Comparison of ENCODE assay signal across 1 cellular context in the genomic region with DNA sequence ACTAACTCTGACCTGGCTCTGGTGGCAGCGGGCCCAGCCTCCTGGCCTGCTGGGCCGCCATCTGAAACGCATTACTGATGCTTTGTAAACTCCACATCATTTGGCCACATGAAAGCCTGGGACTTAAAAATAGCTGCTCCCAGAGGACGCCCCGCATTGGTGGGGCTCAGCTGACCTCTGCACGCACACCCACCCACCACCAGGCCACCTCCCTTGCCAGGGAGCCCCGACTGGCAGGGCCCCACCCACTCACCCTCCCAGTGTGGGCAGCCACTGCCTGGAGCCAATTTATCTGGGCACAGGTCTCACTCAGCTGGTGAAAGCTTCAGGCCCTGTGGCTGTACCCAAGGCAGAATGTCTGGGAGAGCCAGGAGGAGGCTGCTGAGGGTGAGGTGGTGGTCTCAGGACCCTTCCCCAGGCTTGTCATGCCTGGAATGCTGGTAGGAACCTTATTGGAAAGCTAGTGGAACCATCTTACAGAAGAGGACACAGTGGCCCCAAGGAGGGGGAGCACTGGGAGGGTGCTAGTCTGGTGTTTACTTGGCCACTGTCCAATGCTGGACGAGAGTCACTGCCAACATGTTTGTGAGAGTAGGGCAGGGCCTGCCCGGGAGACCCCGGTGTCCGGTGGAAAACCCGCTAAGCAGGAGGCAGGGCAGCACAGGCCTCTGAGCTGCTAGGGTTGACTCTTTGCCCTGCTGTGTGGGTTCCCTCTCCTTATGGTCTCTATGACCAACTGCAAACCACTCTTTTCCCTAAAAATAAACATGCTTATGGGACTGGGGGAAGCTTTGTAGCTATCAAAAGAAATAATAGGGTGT.
TF ChIP-seq lines count a peak whose summit lies in the region.

No MANE protein-coding gene starts in this region.

TF ChIP-seq in GM12878, 131 proteins besides CTCF, POLR2A, EP300 and RAD21 (continued from another document):
- TF ChIP-seq CUX1 (IDR thresholded peaks at IDR 0.05; ENCODE audit: insufficient replicate concordance, low read depth, low read length) (no peak), SMARCA5 (IDR thresholded peaks at IDR 0.05) (no peak), NR2F1 (conservative IDR thresholded peaks at IDR 0.05) (0 out of 2 replicates have a peak, but pooled peaks have one; percentile 46), EZH2 (IDR thresholded peaks at IDR 0.05; ENCODE audit: borderline replicate concordance, control insufficient read depth, low read depth, low read length) (no peak), LARP7 (IDR thresholded peaks at IDR 0.05) (no peak), IKZF1 (conservative IDR thresholded peaks at IDR 0.05) (peak; percentile 56), MTA2 (IDR thresholded peaks at IDR 0.05; ENCODE audit: low read depth) (no peak), CBFB (IDR thresholded peaks at IDR 0.05; ENCODE audit: low read depth) (0 out of 2 replicates have a peak, but pooled peaks have one; percentile 30), TCF12 (IDR thresholded peaks at IDR 0.05; ENCODE audit: low read depth, low read length) (no peak), RB1 (IDR thresholded peaks at IDR 0.05; ENCODE audit: borderline replicate concordance) (no peak), MEF2B (IDR thresholded peaks at IDR 0.05; ENCODE audit: partially characterized antibody, poor library complexity, severe bottlenecking) (peak; percentile 67), MLLT1 (IDR thresholded peaks at IDR 0.05) (no peak), CREB1 (IDR thresholded peaks at IDR 0.05; ENCODE audit: low read depth) (no peak), RELA (IDR thresholded peaks at IDR 0.05; ENCODE audit: borderline replicate concordance, partially characterized antibody) (no peak), PAX8 (IDR thresholded peaks at IDR 0.05) (no peak), FOXM1 (IDR thresholded peaks at IDR 0.05; ENCODE audit: low read depth, low read length) (no peak), EGR1 (IDR thresholded peaks at IDR 0.05; ENCODE audit: borderline replicate concordance in 1 of 2, low read depth in 2 of 2, low read length in 2 of 2) (peak in 1 of 2 experiments; percentile 33; a peak in 1 of 3 replicates), DPF2 (IDR thresholded peaks at IDR 0.05) (peak; percentile 43; the same call in 1 of the 2 replicates), CHD2 (IDR thresholded peaks at IDR 0.05; ENCODE audit: borderline replicate concordance, low read depth, low read length) (no peak), HCFC1 (IDR thresholded peaks at IDR 0.05; ENCODE audit: low read length) (no peak), SPI1 (IDR thresholded peaks at IDR 0.05; ENCODE audit: borderline replicate concordance, insufficient read depth, low read depth, low read length) (no peak), ELK1 (IDR thresholded peaks at IDR 0.05; ENCODE audit: low read depth, low read length) (no peak), IRF4 (IDR thresholded peaks at IDR 0.05; ENCODE audit: low read depth, low read length) (no peak), CREM (IDR thresholded peaks at IDR 0.05; ENCODE audit: low read depth) (peak; percentile 44; the same call in 1 of the 2 replicates), POU2F2 (IDR thresholded peaks at IDR 0.05; ENCODE audit: borderline replicate concordance, low read depth, low read length) (no peak), SIN3A (IDR thresholded peaks at IDR 0.05; ENCODE audit: low read depth, low read length) (no peak), CHD1 (IDR thresholded peaks at IDR 0.05; ENCODE audit: low read depth, low read length) (no peak), BMI1 (IDR thresholded peaks at IDR 0.05; ENCODE audit: borderline replicate concordance) (no peak), ZNF24 (IDR thresholded peaks at IDR 0.05) (no peak), TCF7 (IDR thresholded peaks at IDR 0.05; ENCODE audit: borderline replicate concordance) (no peak; the same call in 1 of the 2 replicates), MYC (IDR thresholded peaks at IDR 0.05; ENCODE audit: insufficient read depth, insufficient read length, insufficient replicate concordance, low read length, severe bottlenecking) (no peak)
- TF ChIP-seq, protein P1, sequence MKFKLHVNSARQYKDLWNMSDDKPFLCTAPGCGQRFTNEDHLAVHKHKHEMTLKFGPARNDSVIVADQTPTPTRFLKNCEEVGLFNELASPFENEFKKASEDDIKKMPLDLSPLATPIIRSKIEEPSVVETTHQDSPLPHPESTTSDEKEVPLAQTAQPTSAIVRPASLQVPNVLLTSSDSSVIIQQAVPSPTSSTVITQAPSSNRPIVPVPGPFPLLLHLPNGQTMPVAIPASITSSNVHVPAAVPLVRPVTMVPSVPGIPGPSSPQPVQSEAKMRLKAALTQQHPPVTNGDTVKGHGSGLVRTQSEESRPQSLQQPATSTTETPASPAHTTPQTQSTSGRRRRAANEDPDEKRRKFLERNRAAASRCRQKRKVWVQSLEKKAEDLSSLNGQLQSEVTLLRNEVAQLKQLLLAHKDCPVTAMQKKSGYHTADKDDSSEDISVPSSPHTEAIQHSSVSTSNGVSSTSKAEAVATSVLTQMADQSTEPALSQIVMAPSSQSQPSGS (IDR thresholded peaks at IDR 0.05; ENCODE audit: low read length): no peak
- TF ChIP-seq, protein P2, sequence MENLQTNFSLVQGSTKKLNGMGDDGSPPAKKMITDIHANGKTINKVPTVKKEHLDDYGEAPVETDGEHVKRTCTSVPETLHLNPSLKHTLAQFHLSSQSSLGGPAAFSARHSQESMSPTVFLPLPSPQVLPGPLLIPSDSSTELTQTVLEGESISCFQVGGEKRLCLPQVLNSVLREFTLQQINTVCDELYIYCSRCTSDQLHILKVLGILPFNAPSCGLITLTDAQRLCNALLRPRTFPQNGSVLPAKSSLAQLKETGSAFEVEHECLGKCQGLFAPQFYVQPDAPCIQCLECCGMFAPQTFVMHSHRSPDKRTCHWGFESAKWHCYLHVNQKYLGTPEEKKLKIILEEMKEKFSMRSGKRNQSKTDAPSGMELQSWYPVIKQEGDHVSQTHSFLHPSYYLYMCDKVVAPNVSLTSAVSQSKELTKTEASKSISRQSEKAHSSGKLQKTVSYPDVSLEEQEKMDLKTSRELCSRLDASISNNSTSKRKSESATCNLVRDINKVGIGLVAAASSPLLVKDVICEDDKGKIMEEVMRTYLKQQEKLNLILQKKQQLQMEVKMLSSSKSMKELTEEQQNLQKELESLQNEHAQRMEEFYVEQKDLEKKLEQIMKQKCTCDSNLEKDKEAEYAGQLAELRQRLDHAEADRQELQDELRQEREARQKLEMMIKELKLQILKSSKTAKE (IDR thresholded peaks at IDR 0.05; ENCODE audit: low read depth, poor library complexity, severe bottlenecking): no peak
- TF ChIP-seq, protein P3, sequence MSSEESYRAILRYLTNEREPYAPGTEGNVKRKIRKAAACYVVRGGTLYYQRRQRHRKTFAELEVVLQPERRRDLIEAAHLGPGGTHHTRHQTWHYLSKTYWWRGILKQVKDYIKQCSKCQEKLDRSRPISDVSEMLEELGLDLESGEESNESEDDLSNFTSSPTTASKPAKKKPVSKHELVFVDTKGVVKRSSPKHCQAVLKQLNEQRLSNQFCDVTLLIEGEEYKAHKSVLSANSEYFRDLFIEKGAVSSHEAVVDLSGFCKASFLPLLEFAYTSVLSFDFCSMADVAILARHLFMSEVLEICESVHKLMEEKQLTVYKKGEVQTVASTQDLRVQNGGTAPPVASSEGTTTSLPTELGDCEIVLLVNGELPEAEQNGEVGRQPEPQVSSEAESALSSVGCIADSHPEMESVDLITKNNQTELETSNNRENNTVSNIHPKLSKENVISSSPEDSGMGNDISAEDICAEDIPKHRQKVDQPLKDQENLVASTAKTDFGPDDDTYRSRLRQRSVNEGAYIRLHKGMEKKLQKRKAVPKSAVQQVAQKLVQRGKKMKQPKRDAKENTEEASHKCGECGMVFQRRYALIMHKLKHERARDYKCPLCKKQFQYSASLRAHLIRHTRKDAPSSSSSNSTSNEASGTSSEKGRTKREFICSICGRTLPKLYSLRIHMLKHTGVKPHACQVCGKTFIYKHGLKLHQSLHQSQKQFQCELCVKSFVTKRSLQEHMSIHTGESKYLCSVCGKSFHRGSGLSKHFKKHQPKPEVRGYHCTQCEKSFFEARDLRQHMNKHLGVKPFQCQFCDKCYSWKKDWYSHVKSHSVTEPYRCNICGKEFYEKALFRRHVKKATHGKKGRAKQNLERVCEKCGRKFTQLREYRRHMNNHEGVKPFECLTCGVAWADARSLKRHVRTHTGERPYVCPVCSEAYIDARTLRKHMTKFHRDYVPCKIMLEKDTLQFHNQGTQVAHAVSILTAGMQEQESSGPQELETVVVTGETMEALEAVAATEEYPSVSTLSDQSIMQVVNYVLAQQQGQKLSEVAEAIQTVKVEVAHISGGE (CRISPR knock-in tag; IDR thresholded peaks at IDR 0.05): no peak
- TF ChIP-seq, protein P4, sequence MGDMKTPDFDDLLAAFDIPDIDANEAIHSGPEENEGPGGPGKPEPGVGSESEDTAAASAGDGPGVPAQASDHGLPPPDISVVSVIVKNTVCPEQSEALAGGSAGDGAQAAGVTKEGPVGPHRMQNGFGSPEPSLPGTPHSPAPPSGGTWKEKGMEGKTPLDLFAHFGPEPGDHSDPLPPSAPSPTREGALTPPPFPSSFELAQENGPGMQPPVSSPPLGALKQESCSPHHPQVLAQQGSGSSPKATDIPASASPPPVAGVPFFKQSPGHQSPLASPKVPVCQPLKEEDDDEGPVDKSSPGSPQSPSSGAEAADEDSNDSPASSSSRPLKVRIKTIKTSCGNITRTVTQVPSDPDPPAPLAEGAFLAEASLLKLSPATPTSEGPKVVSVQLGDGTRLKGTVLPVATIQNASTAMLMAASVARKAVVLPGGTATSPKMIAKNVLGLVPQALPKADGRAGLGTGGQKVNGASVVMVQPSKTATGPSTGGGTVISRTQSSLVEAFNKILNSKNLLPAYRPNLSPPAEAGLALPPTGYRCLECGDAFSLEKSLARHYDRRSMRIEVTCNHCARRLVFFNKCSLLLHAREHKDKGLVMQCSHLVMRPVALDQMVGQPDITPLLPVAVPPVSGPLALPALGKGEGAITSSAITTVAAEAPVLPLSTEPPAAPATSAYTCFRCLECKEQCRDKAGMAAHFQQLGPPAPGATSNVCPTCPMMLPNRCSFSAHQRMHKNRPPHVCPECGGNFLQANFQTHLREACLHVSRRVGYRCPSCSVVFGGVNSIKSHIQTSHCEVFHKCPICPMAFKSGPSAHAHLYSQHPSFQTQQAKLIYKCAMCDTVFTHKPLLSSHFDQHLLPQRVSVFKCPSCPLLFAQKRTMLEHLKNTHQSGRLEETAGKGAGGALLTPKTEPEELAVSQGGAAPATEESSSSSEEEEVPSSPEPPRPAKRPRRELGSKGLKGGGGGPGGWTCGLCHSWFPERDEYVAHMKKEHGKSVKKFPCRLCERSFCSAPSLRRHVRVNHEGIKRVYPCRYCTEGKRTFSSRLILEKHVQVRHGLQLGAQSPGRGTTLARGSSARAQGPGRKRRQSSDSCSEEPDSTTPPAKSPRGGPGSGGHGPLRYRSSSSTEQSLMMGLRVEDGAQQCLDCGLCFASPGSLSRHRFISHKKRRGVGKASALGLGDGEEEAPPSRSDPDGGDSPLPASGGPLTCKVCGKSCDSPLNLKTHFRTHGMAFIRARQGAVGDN (IDR thresholded peaks at IDR 0.05): peak; percentile 28; the same call in 1 of the 2 replicates
